Comparison of ENCODE assay signal across 10 cellular contexts in genomic region chr2:7015007-7015950, GRCh38.
DNase-seq lines count a peak whose midpoint lies in the region; ATAC-seq and TF ChIP-seq lines count a peak whose summit lies in the region.
"Had no signal": no experiment of that assay in that cellular context is flagged by ENCODE, and none has a peak within 500 bp of the region (broad histone marks: within the 10 kb centered on the region; RNA-seq: fewer than 3 reads in every experiment).

No MANE protein-coding gene starts in this region.

- peak overlapping the region; percentile 23 for H3K27ac ChIP-seq in WERI-Rb-1
- peak overlapping the region; percentile 47 for H3K27ac ChIP-seq in substantia nigra (ENCODE audit: low read depth, low read length, poor library complexity, severe bottlenecking)
- H3K27ac ChIP-seq: ascending aorta had no signal

- H3K9me3 Mint-ChIP-seq in activated T-cell treated with anti-CD3 and anti-CD28 coated beads, Interleukin-2, amount 50 U/mL, for 24 hours = no peaks in the 10 kb centered on the region

- H3K4me1 Mint-ChIP-seq in activated T-cell treated with anti-CD3 and anti-CD28 coated beads, Interleukin-2, amount 50 U/mL, for 24 hours (ENCODE audit: low read depth) = peaks cover 42% of the 10 kb centered on the region

- no peak for DNase-seq in activated T-cell treated with anti-CD3 and anti-CD28 coated beads, Interleukin-2, amount 50 U/mL, for 24 hours
- DNase-seq in activated T-cell treated with anti-CD3 and anti-CD28 coated beads for 4 hours (no peak), WERI-Rb-1 (no peak), iris pigment epithelial cell (ENCODE audit: low read depth) (peak; percentile 56), substantia nigra (lab: John Stamatoyannopoulos, UW) (no peak), cerebellar nuclear complex (lab: John Stamatoyannopoulos, UW) (no peak)
- no peak for DNase-seq in stimulated activated naive CD4-positive, alpha-beta T cell treated with Interleukin-2 at 50 U/mL for 16 hours (lab: John Stamatoyannopoulos, UW)
- DNase-seq: NCI-H1105 treated with DMSO at 0.1 percent for 48 hours had no signal

- H3K27ac Mint-ChIP-seq in activated T-cell treated with anti-CD3 and anti-CD28 coated beads, Interleukin-2, amount 50 U/mL, for 24 hours = peak overlapping the region; percentile 85

- ATAC-seq in esophagus mucosa = no peak

- peaks cover 8% of the 10 kb centered on the region for H3K36me3 ChIP-seq in WERI-Rb-1
- H3K36me3 ChIP-seq: ascending aorta had no signal

- H3K4me3 Mint-ChIP-seq in activated T-cell treated with anti-CD3 and anti-CD28 coated beads, Interleukin-2, amount 50 U/mL, for 24 hours = no peak overlapping the region

- TF ChIP-seq CTCF in WERI-Rb-1 (IDR thresholded peaks at IDR 0.05; ENCODE audit: low read depth, low read length) = no peak

- no peaks in the 10 kb centered on the region for H3K9me3 ChIP-seq in WERI-Rb-1 (ENCODE audit: severe bottlenecking)
- H3K9me3 ChIP-seq: ascending aorta had no signal

- peaks cover 63% of the 10 kb centered on the region for H3K36me3 Mint-ChIP-seq in activated T-cell treated with anti-CD3 and anti-CD28 coated beads, Interleukin-2, amount 50 U/mL, for 24 hours (ENCODE audit: low read depth)

- no peaks in the 10 kb centered on the region for H3K27me3 ChIP-seq in WERI-Rb-1 (ENCODE audit: insufficient read depth, low read depth, severe bottlenecking)
- H3K27me3 ChIP-seq: ascending aorta had no signal

- no peaks in the 10 kb centered on the region for H3K27me3 Mint-ChIP-seq in activated T-cell treated with anti-CD3 and anti-CD28 coated beads, Interleukin-2, amount 50 U/mL, for 24 hours

- no peak overlapping the region for H3K4me3 ChIP-seq in WERI-Rb-1 (ENCODE audit: low read depth, low read length)
- H3K4me3 ChIP-seq: ascending aorta had no signal
